Comparison of ENCODE assay signal across 1 cellular context in the genomic region with DNA sequence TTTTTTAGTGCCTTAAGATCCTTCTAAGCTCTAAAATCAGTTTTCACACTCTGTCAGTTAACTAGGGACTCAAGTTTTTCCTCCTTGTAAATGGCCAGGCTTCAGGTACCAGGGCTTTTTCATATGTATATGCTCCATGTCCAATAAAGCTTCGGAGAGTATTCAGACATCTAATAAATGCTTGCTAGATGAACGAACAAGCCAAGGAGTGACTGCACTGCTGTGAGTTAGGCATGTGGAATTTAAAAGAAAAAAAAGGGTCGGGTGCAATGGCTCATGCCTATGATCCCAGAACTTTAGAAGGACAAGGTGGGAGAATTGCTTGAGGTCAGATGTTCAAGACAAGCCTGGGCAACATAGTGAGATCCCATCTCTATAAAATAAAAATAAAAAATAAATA.
A peak's percentile ranks its signal among the peaks of the same experiment; 100 is the strongest.
TF ChIP-seq lines count a peak whose summit lies in the region.

No MANE protein-coding gene starts in this region.

TF ChIP-seq in IMR-90, 13 proteins besides CTCF, POLR2A, EP300 and RAD21:
- TF ChIP-seq MAFK (IDR thresholded peaks at IDR 0.05; ENCODE audit: low read depth, low read length) (no peak), RCOR1 (IDR thresholded peaks at IDR 0.05; ENCODE audit: insufficient replicate concordance, low read length) (peak; percentile 28), FOS (IDR thresholded peaks at IDR 0.05; ENCODE audit: low read depth, low read length) (0 out of 2 replicates have a peak, but pooled peaks have one; percentile 30)
